In genomic region chr20:15166744-15167143, GRCh38 we compare ENCODE assay signal across 18 cellular contexts.
"Had no signal": no experiment of that assay in that cellular context is flagged by ENCODE, and none has a peak within 500 bp of the region (broad histone marks: within the 10 kb centered on the region; RNA-seq: fewer than 3 reads in every experiment).

No MANE protein-coding gene starts in this region.

- H3K9me3 ChIP-seq: SK-N-SH had no signal

- DNase-seq: KBM-7, MV-4-11, NCI-H1048, NCI-H1105, NCI-H1417, NCI-H1436 treated with DMSO at 0.1 percent for 48 hours, NCI-H1694, NCI-H187 treated with DMSO at 0.1 percent for 48 hours, NCI-H2029 treated with DMSO at 0.1 percent for 48 hours, NCI-H2171 treated with DMSO at 0.1 percent for 48 hours, NCI-H345, NCI-H446 treated with DMSO at 0.1 percent for 48 hours, NCI-H510A treated with DMSO at 0.1 percent for 48 hours, NCI-H526, SHP77, SK-N-SH, SW 1271 had no signal

- H3K27ac ChIP-seq: RWPE1 had no signal
